ENCODE assay signal across 1 cellular context in genomic region chr20:44071057-44071456, GRCh38.
TF ChIP-seq lines count a peak whose summit lies in the region.

No MANE protein-coding gene starts in this region.

TF ChIP-seq in IMR-90, 13 proteins besides CTCF, POLR2A, EP300 and RAD21:
- no peak for TF ChIP-seq NFE2L2 (IDR thresholded peaks at IDR 0.05; ENCODE audit: low read depth, low read length)
- TF ChIP-seq CEBPB (IDR thresholded peaks at IDR 0.05; ENCODE audit: low read depth, low read length) = no peak
- TF ChIP-seq MAZ (IDR thresholded peaks at IDR 0.05; ENCODE audit: borderline replicate concordance, low read depth, low read length) = no peak
- TF ChIP-seq FOS (IDR thresholded peaks at IDR 0.05; ENCODE audit: low read depth, low read length) = no peak
- TF ChIP-seq MAFK (IDR thresholded peaks at IDR 0.05; ENCODE audit: low read depth, low read length) = no peak
- no peak for TF ChIP-seq RFX5 (IDR thresholded peaks at IDR 0.05; ENCODE audit: low read depth, low read length)
- no peak for TF ChIP-seq SMC3 (IDR thresholded peaks at IDR 0.05; ENCODE audit: low read depth, low read length)
- no peak for TF ChIP-seq MXI1 (IDR thresholded peaks at IDR 0.05; ENCODE audit: borderline replicate concordance, low read depth, low read length)
- TF ChIP-seq, protein P1, sequence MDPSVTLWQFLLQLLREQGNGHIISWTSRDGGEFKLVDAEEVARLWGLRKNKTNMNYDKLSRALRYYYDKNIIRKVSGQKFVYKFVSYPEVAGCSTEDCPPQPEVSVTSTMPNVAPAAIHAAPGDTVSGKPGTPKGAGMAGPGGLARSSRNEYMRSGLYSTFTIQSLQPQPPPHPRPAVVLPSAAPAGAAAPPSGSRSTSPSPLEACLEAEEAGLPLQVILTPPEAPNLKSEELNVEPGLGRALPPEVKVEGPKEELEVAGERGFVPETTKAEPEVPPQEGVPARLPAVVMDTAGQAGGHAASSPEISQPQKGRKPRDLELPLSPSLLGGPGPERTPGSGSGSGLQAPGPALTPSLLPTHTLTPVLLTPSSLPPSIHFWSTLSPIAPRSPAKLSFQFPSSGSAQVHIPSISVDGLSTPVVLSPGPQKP (IDR thresholded peaks at IDR 0.05; ENCODE audit: borderline replicate concordance, low read depth, low read length) = no peak
- no peak for TF ChIP-seq BHLHE40 (IDR thresholded peaks at IDR 0.05; ENCODE audit: low read depth, low read length)
- no peak for TF ChIP-seq USF2 (IDR thresholded peaks at IDR 0.05; ENCODE audit: low read depth, low read length)
- no peak for TF ChIP-seq CHD1 (IDR thresholded peaks at IDR 0.05; ENCODE audit: low read depth, low read length)
- TF ChIP-seq RCOR1 (IDR thresholded peaks at IDR 0.05; ENCODE audit: insufficient replicate concordance, low read length) = no peak
